In the genomic region with DNA sequence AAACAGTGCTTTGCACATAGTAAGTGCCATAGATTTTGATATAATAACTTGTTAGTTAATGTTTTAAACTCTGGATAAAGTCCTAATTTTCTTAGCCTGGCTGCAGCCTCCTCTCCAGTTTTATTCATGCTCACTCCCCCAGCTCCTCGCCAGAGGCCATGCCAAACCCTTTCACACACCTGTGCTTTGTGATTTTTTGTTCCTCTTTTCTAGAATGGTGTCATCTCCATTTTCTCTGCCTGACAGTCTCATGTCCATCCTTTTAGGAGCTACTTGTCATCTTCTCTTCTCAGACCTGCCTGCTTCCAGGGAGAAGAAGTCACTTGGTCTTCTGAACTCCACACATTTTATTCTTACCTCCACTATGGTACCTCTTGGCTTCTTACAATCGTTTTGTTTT, we compare ENCODE assay signal across 25 cellular contexts.
"Had no signal": no experiment of that assay in that cellular context is flagged by ENCODE, and none has a peak within 500 bp of the region (broad histone marks: within the 10 kb centered on the region; RNA-seq: fewer than 3 reads in every experiment).

No MANE protein-coding gene starts in this region.

- H3K27ac ChIP-seq: foreskin keratinocyte, hepatocyte, left lung, spleen, thyroid gland, upper lobe of right lung had no signal

- H3K27me3 ChIP-seq: hepatocyte, left lung, spleen, thyroid gland, upper lobe of right lung had no signal

- H3K4me1 Mint-ChIP-seq: activated naive CD8-positive, alpha-beta T cell treated with anti-CD3 and anti-CD28 coated beads for 36 hours; immature natural killer cell; mesothelial cell of epicardium had no signal

- H3K4me3 Mint-ChIP-seq: activated naive CD8-positive, alpha-beta T cell treated with anti-CD3 and anti-CD28 coated beads for 36 hours; activated T-cell treated with anti-CD3 and anti-CD28 coated beads, Interleukin-2, amount 50 U/mL, for 4 hours; immature natural killer cell; mesothelial cell of epicardium; naive thymus-derived CD8-positive, alpha-beta T cell; stimulated activated naive CD8-positive, alpha-beta T cell treated with anti-CD3 and anti-CD28 coated beads, Interleukin-15, Interleukin-2, amounts not matched to agents 100 ng/mL and 50 ng/mL, for 24 hours; WTC11 had no signal

- H3K36me3 ChIP-seq: left lung, spleen, thyroid gland, upper lobe of right lung had no signal

- H3K4me1 ChIP-seq: foreskin keratinocyte, left lung, upper lobe of right lung had no signal

- H3K9me3 Mint-ChIP-seq: activated naive CD8-positive, alpha-beta T cell treated with anti-CD3 and anti-CD28 coated beads for 36 hours; activated T-cell treated with anti-CD3 and anti-CD28 coated beads, Interleukin-2, amount 50 U/mL, for 4 hours; activated T-helper 2 cell treated with anti-CD3 and anti-CD28 coated beads, Interferon-gamma antibody, Interleukin-2, Interleukin-4, amounts not matched to agents 10 μg/mL and 5 μg/mL and 100 μg/mL, durations not matched to agents 14 hours and 24 hours and 36 hours; immature natural killer cell; mesothelial cell of epicardium; naive thymus-derived CD8-positive, alpha-beta T cell; stimulated activated naive CD8-positive, alpha-beta T cell treated with anti-CD3 and anti-CD28 coated beads, Interleukin-15, Interleukin-2, amounts not matched to agents 100 ng/mL and 50 ng/mL, for 24 hours had no signal

- H3K79me2 ChIP-seq: hepatocyte had no signal

- H3K36me3 Mint-ChIP-seq: immature natural killer cell; mesothelial cell of epicardium; naive thymus-derived CD8-positive, alpha-beta T cell; WTC11 had no signal

- H3K4me2 ChIP-seq: hepatocyte had no signal

- ATAC-seq: activated T-cell treated with anti-CD3 and anti-CD28 coated beads, Interleukin-2, amount 50 U/mL, for 4 hours; foreskin keratinocyte; left lung; naive thymus-derived CD8-positive, alpha-beta T cell; upper lobe of right lung; WTC11 had no signal

- DNase-seq: activated CD4-positive, alpha-beta T cell treated with anti-CD3 and anti-CD28 coated beads, Interleukin-2, amount 50 U/mL, for 4 hours; activated CD8-positive, alpha-beta memory T cell treated with anti-CD3 and anti-CD28 coated beads, Interleukin-2, amount 50 U/mL, for 48 hours; activated naive CD4-positive, alpha-beta T cell treated with Interleukin-2 at 50 U/mL for 16 hours; activated naive CD8-positive, alpha-beta T cell treated with anti-CD3 and anti-CD28 coated beads for 36 hours; activated T-cell treated with anti-CD3 and anti-CD28 coated beads, Interleukin-2, amount 50 U/mL, for 4 hours; central memory CD4-positive, alpha-beta T cell; dermis blood vessel endothelial cell; effector memory CD4-positive, alpha-beta T cell; foreskin keratinocyte; immature natural killer cell; left lung; naive thymus-derived CD8-positive, alpha-beta T cell; spleen; stimulated activated CD4-positive, alpha-beta T cell treated with anti-CD3 and anti-CD28 coated beads, Interleukin-4, amount 100 ng/mL, for 24 hours; substantia nigra; T1000; upper lobe of right lung had no signal

- H3K4me3 ChIP-seq: hepatocyte, left lung, lung, spleen, thyroid gland, upper lobe of right lung had no signal

- H2AFZ ChIP-seq: hepatocyte had no signal

- H3K27ac Mint-ChIP-seq: activated naive CD8-positive, alpha-beta T cell treated with anti-CD3 and anti-CD28 coated beads for 36 hours; activated T-helper 2 cell treated with anti-CD3 and anti-CD28 coated beads, Interferon-gamma antibody, Interleukin-2, Interleukin-4, amounts not matched to agents 10 μg/mL and 5 μg/mL and 100 μg/mL, durations not matched to agents 14 hours and 24 hours and 36 hours; immature natural killer cell; mesothelial cell of epicardium; progenitor cell of endocrine pancreas; stimulated activated naive CD8-positive, alpha-beta T cell treated with anti-CD3 and anti-CD28 coated beads, Interleukin-15, Interleukin-2, amounts not matched to agents 100 ng/mL and 50 ng/mL, for 24 hours; WTC11 had no signal

- H3K9me3 ChIP-seq: left lung, spleen, thyroid gland, upper lobe of right lung had no signal
